Comparison of ENCODE assay signal across 28 cellular contexts in the genomic region with DNA sequence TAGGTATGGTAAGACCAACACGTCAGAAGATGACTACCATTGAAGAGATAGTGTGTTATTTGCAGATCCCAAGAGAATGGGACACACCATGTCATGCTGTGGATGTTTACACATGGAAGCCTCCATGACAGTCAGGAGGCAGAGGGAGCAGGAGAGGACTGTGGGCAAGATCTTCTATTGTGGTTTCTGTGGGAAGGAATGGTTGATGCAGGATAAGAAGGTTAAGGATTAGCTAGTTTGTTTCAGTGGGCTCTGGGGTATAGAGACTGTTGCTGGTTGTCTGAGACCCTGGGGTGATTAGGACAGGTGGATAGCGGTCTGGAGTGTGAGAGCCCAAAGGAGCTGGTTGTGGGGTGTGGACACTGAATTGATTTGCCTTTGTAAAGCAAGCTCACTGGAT. TPM values are rescaled to one million over a fixed set of nuclear protein-coding genes. Genes with fewer than 3 reads are reported as not detected.
A peak's percentile ranks its signal among the peaks of the same experiment; 100 is the strongest.
DNase-seq lines count a peak whose midpoint lies in the region; ATAC-seq and TF ChIP-seq lines count a peak whose summit lies in the region.
"Had no signal": no experiment of that assay in that cellular context is flagged by ENCODE, and none has a peak within 500 bp of the region (broad histone marks: within the 10 kb centered on the region; RNA-seq: fewer than 3 reads in every experiment).

No MANE protein-coding gene starts in this region.

- no peaks in the 10 kb centered on the region for H3K79me1 ChIP-seq in trophoblast cell (ENCODE audit: low read length)

- no peak overlapping the region for H4K91ac ChIP-seq in trophoblast cell (ENCODE audit: low read depth, low read length)

- DNase-seq in DND-41 (no peak), OCI-M2 (lab: John Stamatoyannopoulos, UW; ENCODE audit: unreplicated experiment) (peak; percentile 30), endodermal cell (peak; percentile 55), trophoblast cell (no peak), SKM-1 (lab: John Stamatoyannopoulos, UW; ENCODE audit: unreplicated experiment) (no peak)
- DNase-seq in activated effector memory CD4-positive, alpha-beta T cell treated with Interleukin-2 at 50 U/mL for 16 hours = no peak
- DNase-seq: 8988T; ACHN; BE2C; CD8-positive, alpha-beta memory T cell; GM23248; HCEC 1CT; KBM-7; NCI-H1105 treated with DMSO at 0.1 percent for 48 hours; NCI-H1694; NCI-H2029 treated with DMSO at 0.1 percent for 48 hours; NCI-H226; NCI-H510A treated with DMSO at 0.1 percent for 48 hours; NK-92 treated with Interleukin-12 subunit alpha and Interleukin-12 subunit beta, amount 100 ng/mL, for 24 hours; SHP77 had no signal

- 89% methylated on average over 2 of the region's 2 CpGs; no CpG with 5 or more reads in 1 of the 2 experiments for WGBS in endodermal cell (ENCODE audit: insufficient coverage in 1 of 2, insufficient read length in 1 of 2), 2 experiments
- WGBS in trophoblast cell (ENCODE audit: extremely low coverage, insufficient coverage, insufficient read length) = no CpG with 5 or more reads among the region's 2 CpGs

- H3K4me2 ChIP-seq in DND-41 (ENCODE audit: insufficient read depth, low read length) (no peak overlapping the region), trophoblast cell (ENCODE audit: low read length) (no peak overlapping the region)

- H2BK120ac ChIP-seq in trophoblast cell (ENCODE audit: insufficient read depth, low read length, poor library complexity) = no peak overlapping the region

- no peaks in the 10 kb centered on the region for H4K20me1 ChIP-seq in DND-41 (ENCODE audit: insufficient read depth, low read length)

- no peaks in the 10 kb centered on the region for H3K36me3 Mint-ChIP-seq in endodermal cell (ENCODE audit: low read depth)
- H3K36me3 Mint-ChIP-seq: CD14-positive monocyte; CD8-positive, alpha-beta memory T cell had no signal

- H3K27ac Mint-ChIP-seq in endodermal cell = peak overlapping the region; percentile 3
- H3K27ac Mint-ChIP-seq: CD14-positive monocyte; CD8-positive, alpha-beta memory T cell had no signal

- H3K4me3 Mint-ChIP-seq in endodermal cell = no peak overlapping the region
- H3K4me3 Mint-ChIP-seq: CD14-positive monocyte; CD8-positive, alpha-beta memory T cell had no signal

- H3K79me2 ChIP-seq in DND-41 (ENCODE audit: insufficient read depth, low read length) (no peaks in the 10 kb centered on the region), trophoblast cell (ENCODE audit: control insufficient read depth, insufficient read depth, low read length, poor library complexity) (no peaks in the 10 kb centered on the region)

- peak overlapping the region; percentile 49 for H3K23ac ChIP-seq in trophoblast cell (ENCODE audit: low read length)

- no peak overlapping the region for H3K14ac ChIP-seq in trophoblast cell (ENCODE audit: low read length)

- H3K4me1 Mint-ChIP-seq in endodermal cell = peaks cover 14% of the 10 kb centered on the region
- H3K4me1 Mint-ChIP-seq: CD14-positive monocyte; CD8-positive, alpha-beta memory T cell had no signal

- no peaks in the 10 kb centered on the region for H3K4me1 ChIP-seq in DND-41 (ENCODE audit: insufficient read depth, low read length)
- no peaks in the 10 kb centered on the region for H3K4me1 ChIP-seq in endodermal cell (ENCODE audit: control insufficient read depth, insufficient read depth, low read length)
- no peaks in the 10 kb centered on the region for H3K4me1 ChIP-seq in trophoblast cell (ENCODE audit: control insufficient read depth in 1 of 2, insufficient read depth in 2 of 2, low read length in 2 of 2)
- H3K4me1 ChIP-seq: BE2C had no signal

- no peaks in the 10 kb centered on the region for H3K9me3 ChIP-seq in DND-41 (ENCODE audit: insufficient read depth, low read length, severe bottlenecking)
- H3K9me3 ChIP-seq in endodermal cell (ENCODE audit: control insufficient read depth, low read length) = no peaks in the 10 kb centered on the region
- no peaks in the 10 kb centered on the region for H3K9me3 ChIP-seq in trophoblast cell (ENCODE audit: insufficient read depth, low read depth, low read length)
- H3K9me3 ChIP-seq: BE2C had no signal

- TF ChIP-seq CTCF in DND-41 (IDR thresholded peaks at IDR 0.05; ENCODE audit: borderline replicate concordance, extremely low read depth, low read length, poor library complexity, severe bottlenecking) (no peak), endodermal cell (conservative IDR thresholded peaks at IDR 0.05) (no peak)

- H2BK12ac ChIP-seq in trophoblast cell (ENCODE audit: low read length) = no peak overlapping the region

- no peaks in the 10 kb centered on the region for H3K9me3 Mint-ChIP-seq in endodermal cell
- H3K9me3 Mint-ChIP-seq: CD8-positive, alpha-beta memory T cell had no signal

- no peaks in the 10 kb centered on the region for H3K36me3 ChIP-seq in DND-41 (ENCODE audit: insufficient read depth, low read length)
- no peaks in the 10 kb centered on the region for H3K36me3 ChIP-seq in endodermal cell (ENCODE audit: control insufficient read depth, insufficient read depth, low read length)
- no peaks in the 10 kb centered on the region for H3K36me3 ChIP-seq in trophoblast cell (ENCODE audit: control insufficient read depth in 1 of 2, insufficient read depth in 2 of 2, low read length in 2 of 2)
- H3K36me3 ChIP-seq: BE2C had no signal

- no peak overlapping the region for H4K12ac ChIP-seq in trophoblast cell (ENCODE audit: low read depth, low read length)

- ATAC-seq in DND-41 (ENCODE audit: insufficient read depth, low read depth) (0 out of 3 replicates have a peak, but pooled peaks have one; percentile 22), GM18870 (IDR thresholded peaks at IDR 0.05; ENCODE audit: unreplicated experiment) (no peak)
- ATAC-seq: Panc1 had no signal

- H3K9ac ChIP-seq in DND-41 (ENCODE audit: low read depth, low read length) = no peak overlapping the region
- H3K9ac ChIP-seq in endodermal cell (ENCODE audit: extremely low read depth, low read length, poor library complexity, severe bottlenecking) = no peak overlapping the region
- H3K9ac ChIP-seq in trophoblast cell (ENCODE audit: low read length) = no peak overlapping the region
- H3K9ac ChIP-seq: GM23248 had no signal

- H3K27ac ChIP-seq in DND-41 (ENCODE audit: low read length) (no peak overlapping the region), endodermal cell (ENCODE audit: low read depth, low read length) (no peak overlapping the region), trophoblast cell (ENCODE audit: low read depth, low read length) (no peak overlapping the region)
- H3K27ac ChIP-seq: GM23248, RWPE1 had no signal

- H3K4ac ChIP-seq in trophoblast cell (ENCODE audit: low read depth, low read length) = no peak overlapping the region

- no peak overlapping the region for H4K8ac ChIP-seq in trophoblast cell (ENCODE audit: low read depth, low read length)

- H2AFZ ChIP-seq in DND-41 (ENCODE audit: low read depth, low read length) = no peak overlapping the region
- no peak overlapping the region for H2AFZ ChIP-seq in trophoblast cell (ENCODE audit: insufficient read depth, low read length, poor library complexity)
- H2AFZ ChIP-seq: GM23248 had no signal

- H3K27me3 Mint-ChIP-seq in endodermal cell (ENCODE audit: insufficient read depth) = no peaks in the 10 kb centered on the region

- no peak overlapping the region for H2BK5ac ChIP-seq in trophoblast cell (ENCODE audit: low read depth, low read length, poor library complexity)

- no peak overlapping the region for H2AK5ac ChIP-seq in trophoblast cell (ENCODE audit: low read length)

- H3K18ac ChIP-seq in trophoblast cell (ENCODE audit: low read length) = no peak overlapping the region

- H3K27me3 ChIP-seq in DND-41 (ENCODE audit: insufficient read depth, low read length, poor library complexity) = peaks cover 4% of the 10 kb centered on the region
- no peaks in the 10 kb centered on the region for H3K27me3 ChIP-seq in endodermal cell (ENCODE audit: control insufficient read depth, insufficient read depth, low read length, poor library complexity, severe bottlenecking)
- H3K27me3 ChIP-seq in trophoblast cell (ENCODE audit: insufficient read depth, low read length) = no peaks in the 10 kb centered on the region

- H3K4me3 ChIP-seq in DND-41 (ENCODE audit: low read depth in 1 of 2, low read length in 2 of 2) (no peak overlapping the region), endodermal cell (ENCODE audit: low read length) (no peak overlapping the region), trophoblast cell (ENCODE audit: low read depth, low read length) (no peak overlapping the region)
- H3K4me3 ChIP-seq: GM23248 had no signal

RNA-seq across cellular contexts. Expression of a gene that starts 23.3 kb away (rescaled TPM):
- total RNA-seq in endodermal cell = not detected
- polyA plus RNA-seq in endodermal cell (2013, experiment 1 of 2) = not detected
- not detected for polyA plus RNA-seq in endodermal cell (2013, experiment 2 of 2)
- polyA plus RNA-seq in trophoblast cell (2013) = not detected in 2 replicates
- total RNA-seq: CD8-positive, alpha-beta memory T cell; Daoy; G401; GM23248; LHCN-M2; MCF 10A had no signal
- polyA plus RNA-seq: CD14-positive monocyte; CD8-positive, alpha-beta memory T cell; GM23248 had no signal

RNA-seq across cellular contexts. Expression of a gene that starts 28.0 kb away (rescaled TPM):
- not detected for total RNA-seq in endodermal cell
- polyA plus RNA-seq in endodermal cell (2013, experiment 1 of 2) = not detected
- polyA plus RNA-seq in endodermal cell (2013, experiment 2 of 2) = not detected
- polyA plus RNA-seq in trophoblast cell (2013) = not detected in 2 replicates
- total RNA-seq: CD8-positive, alpha-beta memory T cell; Daoy; G401; GM23248; LHCN-M2; MCF 10A had no signal
- polyA plus RNA-seq: CD14-positive monocyte; CD8-positive, alpha-beta memory T cell; GM23248 had no signal

RNA-seq across cellular contexts. Expression of a gene that starts 30.9 kb away (rescaled TPM):
- total RNA-seq in endodermal cell = not detected
- polyA plus RNA-seq in endodermal cell (2013, experiment 1 of 2) = not detected
- polyA plus RNA-seq in endodermal cell (2013, experiment 2 of 2) = not detected
- polyA plus RNA-seq in trophoblast cell (2013) = not detected in 2 replicates
- total RNA-seq: CD8-positive, alpha-beta memory T cell; Daoy; G401; GM23248; MCF 10A had no signal
- polyA plus RNA-seq: CD14-positive monocyte; CD8-positive, alpha-beta memory T cell; GM23248 had no signal

RNA-seq across cellular contexts. Expression of a gene that starts 47.1 kb away (rescaled TPM):
- total RNA-seq in endodermal cell = 1 to 10 TPM; 1.2 to 1.6 TPM
- polyA plus RNA-seq in endodermal cell (2013, experiment 1 of 2) = 0.21 TPM
- polyA plus RNA-seq in endodermal cell (2013, experiment 2 of 2) = 0.54 TPM
- polyA plus RNA-seq in trophoblast cell (2013) = 0.11 and 0.14 TPM in 2 replicates
- total RNA-seq: Daoy, G401, GM23248 had no signal
- polyA plus RNA-seq: CD14-positive monocyte; CD8-positive, alpha-beta memory T cell; GM23248 had no signal

RNA-seq across cellular contexts. Expression of a gene that starts 56.0 kb away (rescaled TPM):
- 100 to 1,000 TPM; 251 to 419 TPM for total RNA-seq in endodermal cell
- polyA plus RNA-seq in endodermal cell (2013, experiment 1 of 2) = 129 TPM
- polyA plus RNA-seq in endodermal cell (2013, experiment 2 of 2) = 123 TPM
- 213 and 218 TPM in 2 replicates for polyA plus RNA-seq in trophoblast cell (2013)

Comparison
In these comparisons a context has a peak if more than half of its experiments do, and no peak if none do; other contexts are left out.
1. DNase-seq: peak in OCI-M2 (single experiment) and endodermal cell (single experiment); none in DND-41 (single experiment), trophoblast cell (0 of 2), activated effector memory CD4-positive, alpha-beta T cell treated with Interleukin-2 at 50 U/mL for 16 hours (single experiment) and SKM-1 (single experiment).